In the genomic region with DNA sequence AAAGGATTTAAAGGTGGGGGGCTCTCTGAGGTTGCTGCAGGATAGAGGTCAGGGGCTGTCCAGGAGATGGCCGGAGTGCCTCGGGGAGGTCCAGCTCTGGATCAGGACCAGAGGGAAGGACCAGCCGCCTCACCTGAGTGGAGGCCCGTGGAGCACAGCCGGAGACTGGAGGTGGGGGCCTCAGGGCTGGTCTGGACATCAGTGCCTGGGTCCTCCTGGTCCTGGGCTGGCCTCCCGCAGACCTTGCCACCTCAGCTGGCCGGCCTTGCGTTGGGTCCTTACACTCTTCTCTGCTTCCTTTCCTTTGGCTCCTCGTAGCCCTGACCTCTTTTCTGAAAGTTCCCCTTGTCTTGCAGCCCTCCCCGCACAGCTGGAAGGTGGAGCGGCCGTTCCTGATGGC, we compare ENCODE assay signal across 19 cellular contexts. TPM values are rescaled to one million over a fixed set of nuclear protein-coding genes. Genes with fewer than 3 reads are reported as not detected.
A peak's percentile ranks its signal among the peaks of the same experiment; 100 is the strongest.
DNase-seq lines count a peak whose midpoint lies in the region; ATAC-seq, FAIRE-seq and TF ChIP-seq lines count a peak whose summit lies in the region.
"Had no signal": no experiment of that assay in that cellular context is flagged by ENCODE, and none has a peak within 500 bp of the region (broad histone marks: within the 10 kb centered on the region; RNA-seq: fewer than 3 reads in every experiment).

No MANE protein-coding gene starts in this region.

- TF ChIP-seq POLR2A in GM12878 (IDR thresholded peaks at IDR 0.05; ENCODE audit: low read depth, low read length), result no peak

- CTCF ChIA-PET in GM12878 (lab: Yijun Ruan, JAX), result interaction anchor here (1.1 kb wide), 1 partner anchor 39 kb away, joined by 4 read pairs; no protein-coding TSS in a partner anchor

- peaks cover 43% of the 10 kb centered on the region for H3K79me2 ChIP-seq in GM12878 (ENCODE audit: control insufficient read depth, insufficient read depth, low read length)

- no peak overlapping the region for H2AFZ ChIP-seq in GM12878 (ENCODE audit: control insufficient read depth, low read depth, low read length)

- H3K27me3 Mint-ChIP-seq in HFFc6 (ENCODE audit: insufficient read depth), result peaks cover 2% of the 10 kb centered on the region
- no peaks in the 10 kb centered on the region for H3K27me3 Mint-ChIP-seq in stimulated activated memory B cell treated with anti-CD40 and anti-IgM and Interleukin-4, amounts not matched to agents 10 μg/mL and 1 μg/mL and 100 μg/mL, for 72 hours

- TF ChIP-seq EP300 in GM12878 (IDR thresholded peaks at IDR 0.05; ENCODE audit: borderline replicate concordance in 1 of 2, control insufficient read depth in 1 of 2, low read depth in 2 of 2, low read length in 2 of 2), result no peak

- H3K9me3 Mint-ChIP-seq in HFFc6, result no peaks in the 10 kb centered on the region
- H3K9me3 Mint-ChIP-seq in stimulated activated memory B cell treated with anti-CD40 and anti-IgM and Interleukin-4, amounts not matched to agents 10 μg/mL and 1 μg/mL and 100 μg/mL, for 72 hours, result no peaks in the 10 kb centered on the region
- H3K9me3 Mint-ChIP-seq: T-helper 1 cell treated with Interleukin-12 subunit alpha and Interleukin-12 subunit beta and Interleukin-4 antibody, amounts not matched to agents 30 μg/mL and 1 μg/mL, for 36 hours had no signal

- no peaks in the 10 kb centered on the region for H3K9me3 ChIP-seq in GM12878 (replicated peaks; ENCODE audit: control insufficient read depth, insufficient read depth, low read length)
- no peaks in the 10 kb centered on the region for H3K9me3 ChIP-seq in right cardiac atrium (ENCODE audit: control insufficient read depth, low read length)
- H3K9me3 ChIP-seq: lower lobe of right lung, Peyer's patch had no signal

- SMC1A ChIA-PET in GM12878 (lab: Charles Lee; ENCODE audit: uncharacterized antibody, unreplicated experiment), result no interaction called here

- peaks cover 44% of the 10 kb centered on the region for H3K4me1 Mint-ChIP-seq in HFFc6 (ENCODE audit: low read depth)
- peaks cover 64% of the 10 kb centered on the region for H3K4me1 Mint-ChIP-seq in stimulated activated memory B cell treated with anti-CD40 and anti-IgM and Interleukin-4, amounts not matched to agents 10 μg/mL and 1 μg/mL and 100 μg/mL, for 72 hours

- in situ Hi-C loops in GM12878 (cut with MboI), result no loop called here

- H3K4me1 ChIP-seq in GM12878 (ENCODE audit: control insufficient read depth, insufficient read depth, low read length) (peaks cover 27% of the 10 kb centered on the region), right cardiac atrium (ENCODE audit: control insufficient read depth, insufficient read depth, low read length) (peaks cover 23% of the 10 kb centered on the region)

- H3K27me3 ChIP-seq in GM12878 (replicated peaks in 1 of 2; ENCODE audit: control insufficient read depth in 2 of 2, insufficient read depth in 2 of 2, low read length in 1 of 2), result no peaks in the 10 kb centered on the region
- H3K27me3 ChIP-seq in right cardiac atrium (ENCODE audit: control insufficient read depth, insufficient read depth), result no peaks in the 10 kb centered on the region
- H3K27me3 ChIP-seq: Peyer's patch had no signal

- intact Hi-C loops in GM12878 (cut with micrococcal nuclease; ENCODE audit: unreplicated experiment), result no loop called here
- intact Hi-C loops in right cardiac atrium (cut with DNase I), result no loop called here

- peaks cover 13% of the 10 kb centered on the region for H3K36me3 Mint-ChIP-seq in HFFc6 (ENCODE audit: low read depth)
- peaks cover 26% of the 10 kb centered on the region for H3K36me3 Mint-ChIP-seq in stimulated activated memory B cell treated with anti-CD40 and anti-IgM and Interleukin-4, amounts not matched to agents 10 μg/mL and 1 μg/mL and 100 μg/mL, for 72 hours

- ATAC-seq in GM12878 (no peak), right cardiac atrium (no peak), GM21576 (IDR thresholded peaks at IDR 0.05; ENCODE audit: unreplicated experiment) (no peak)
- ATAC-seq in stimulated activated memory B cell treated with anti-CD40 and anti-IgM and Interleukin-4, amounts not matched to agents 10 μg/mL and 1 μg/mL and 100 μg/mL, for 72 hours, result no peak
- ATAC-seq: lower lobe of right lung had no signal

- no peak for TF ChIP-seq CTCF in HFFc6 (IDR thresholded peaks at IDR 0.05)
- no peak for TF ChIP-seq CTCF in GM12878 (IDR thresholded peaks at IDR 0.05 in 2 of 3, conservative IDR thresholded peaks at IDR 0.05 in 1 of 3; ENCODE audit: control insufficient read depth in 2 of 3, extremely low read depth in 1 of 3, insufficient read depth in 1 of 3, low read depth in 3 of 3, low read length in 3 of 3)

- H3K9ac ChIP-seq in GM12878 (ENCODE audit: control insufficient read depth, insufficient read depth, low read length), result no peak overlapping the region

- H3K4me3 ChIP-seq in GM12878 (no peak overlapping the region), right cardiac atrium (ENCODE audit: low read length) (no peak overlapping the region)
- H3K4me3 ChIP-seq: lower lobe of right lung, Peyer's patch had no signal

- no peaks in the 10 kb centered on the region; the same call in 1 of the 2 replicates for H4K20me1 ChIP-seq in GM12878 (ENCODE audit: control insufficient read depth, insufficient read depth)

- no peak for FAIRE-seq in GM12878 (lab: Jason Lieb, UNC)
- FAIRE-seq: bronchial epithelial cell, endothelial cell of umbilical vein had no signal

- TF ChIP-seq RAD21 in GM12878 (IDR thresholded peaks at IDR 0.05; ENCODE audit: insufficient read depth, low read depth, low read length), result no peak

- no peak overlapping the region for H3K4me3 Mint-ChIP-seq in HFFc6
- no peak overlapping the region for H3K4me3 Mint-ChIP-seq in stimulated activated memory B cell treated with anti-CD40 and anti-IgM and Interleukin-4, amounts not matched to agents 10 μg/mL and 1 μg/mL and 100 μg/mL, for 72 hours
- H3K4me3 Mint-ChIP-seq: T-helper 1 cell treated with Interleukin-12 subunit alpha and Interleukin-12 subunit beta and Interleukin-4 antibody, amounts not matched to agents 30 μg/mL and 1 μg/mL, for 36 hours had no signal

- peak overlapping the region; percentile 98 for H3K27ac Mint-ChIP-seq in HFFc6
- H3K27ac Mint-ChIP-seq in stimulated activated memory B cell treated with anti-CD40 and anti-IgM and Interleukin-4, amounts not matched to agents 10 μg/mL and 1 μg/mL and 100 μg/mL, for 72 hours, result peak overlapping the region; percentile 46
- H3K27ac Mint-ChIP-seq: T-helper 1 cell treated with Interleukin-12 subunit alpha and Interleukin-12 subunit beta and Interleukin-4 antibody, amounts not matched to agents 30 μg/mL and 1 μg/mL, for 36 hours had no signal

- H3K36me3 ChIP-seq in GM12878 (ENCODE audit: control insufficient read depth in 2 of 2, insufficient read depth in 2 of 2, low read length in 1 of 2), result peaks cover 4 to 11% of the 10 kb centered on the region in 2 experiments; a peak in 3 of 4 replicates

- WGBS in GM12878 (ENCODE audit: insufficient coverage, insufficient replicate concordance, low lambda C conversion rate, missing lambda C conversion rate), result 100% methylated on average over 12 of the region's 12 CpGs
- WGBS in right cardiac atrium, result 90% methylated on average over 12 of the region's 12 CpGs

- RAD21 ChIA-PET in GM12878 (lab: Charles Lee; ENCODE audit: unreplicated experiment), result no interaction called here

- TSS peak; percentile 32 for BruUV-seq in GM12878 (replicated peaks; lab: Mats Ljungman, UMichigan)

- POLR2A ChIA-PET in GM12878 (lab: Charles Lee), result interaction anchor here (0.6 kb wide), 1 partner anchor 365 kb away, joined by 4 read pairs; no protein-coding TSS in a partner anchor

- H3K27ac ChIP-seq in GM12878 (ENCODE audit: control insufficient read depth, insufficient read depth), result no peak overlapping the region
- peak overlapping the region; percentile 21 for H3K27ac ChIP-seq in right cardiac atrium (ENCODE audit: low read length)
- H3K27ac ChIP-seq: lower lobe of right lung had no signal

- no peak for DNase-seq in HFFc6
- no peak for DNase-seq in GM12878 (ENCODE audit: low read depth, low spot score)
- peak in 1 of 3 donors; percentile 23 for DNase-seq in right cardiac atrium
- no peak for DNase-seq in retina
- DNase-seq in iPS-NIHi11 (ENCODE audit: low spot score), result no peak
- DNase-seq in DMS79 treated with DMSO at 0.1 percent for 48 hours (lab: John Stamatoyannopoulos, UW), result no peak
- DNase-seq: activated CD4-positive, alpha-beta T cell treated with anti-CD3 and anti-CD28 coated beads for 4 hours; AML-193; DMS53; hypothalamus; NCI-H187; NCI-H524 treated with DMSO at 0.1 percent for 48 hours; Peyer's patch had no signal

- H3K4me2 ChIP-seq in GM12878 (ENCODE audit: control insufficient read depth, insufficient read depth), result no peak overlapping the region

RNA-seq across cellular contexts. Expression of gene SUN1, which starts 2.0 kb away (rescaled TPM):
- 10 to 100 TPM; 51.0 to 69.8 (median 61.2) TPM for total RNA-seq in HFFc6 (2021; fragmentation: NEBNext Ultra II Directional; extraction: Animal tissue kit (Norgen Biotek cat#: 25700))
- 717 and 806 TPM in 2 replicates for total RNA-seq in GM12878 (2013; cell fraction: nucleolus; rRNA removed)
- total RNA-seq in GM12878 (2014; rRNA removed) (65.2 and 70.7 TPM in 2 replicates), GM12878 (2014; rRNA removed; fragmentation: Illumina TruSeq; extraction: Trizol) (33.0 and 33.5 TPM in 2 replicates), GM12878 (2021) (69.3 and 75.8 TPM in 2 replicates), right cardiac atrium (100 to 1,000 TPM; 139 to 163 (median 147) TPM)
- polyA plus RNA-seq in GM12878 (2011; ENCODE audit: low read depth), result 38.0 TPM
- polyA plus RNA-seq in GM12878 (2011; rRNA removed) (71.4 and 107 TPM in 2 replicates), GM12878 (2014; fragmentation: Illumina TruSeq; extraction: Trizol) (35.2 and 43.4 TPM in 2 replicates), GM12878 (2014; fragmentation: Nextera tagmentation; extraction: Ambion mirVana) (10 to 100 TPM; 27.8 to 28.1 TPM), GM12878 (2014; rRNA removed) (89.9 and 106 TPM in 2 replicates), GM12878 (2016; fragmentation: Nextera tagmentation; extraction: Ambion mirVana) (10 to 100 TPM; 64.7 to 66.8 TPM), right cardiac atrium (86.9 TPM)
- 116 and 211 TPM in 2 replicates for polyA plus RNA-seq in GM12878 (2011; cell fraction: cytosol; rRNA removed)
- polyA plus RNA-seq in GM12878 (2011; cell fraction: nucleus; rRNA removed), result 517 and 533 TPM in 2 replicates
- polyA plus RNA-seq in GM12878 (2012), result 77.9 and 87.3 TPM in 2 replicates
- 73.1 and 122 TPM in 2 replicates for polyA minus RNA-seq in GM12878 (2011; rRNA and poly(A)+ RNA removed)
- polyA minus RNA-seq in GM12878 (2011; cell fraction: cytosol; rRNA and poly(A)+ RNA removed), result 18.4 and 29.0 TPM in 2 replicates
- 180 and 264 TPM in 2 replicates for polyA minus RNA-seq in GM12878 (2011; cell fraction: nucleus; rRNA and poly(A)+ RNA removed)

RNA-seq across cellular contexts. Expression of gene GET4, which starts 42.1 kb away (rescaled TPM):
- total RNA-seq in HFFc6 (2021; fragmentation: NEBNext Ultra II Directional; extraction: Animal tissue kit (Norgen Biotek cat#: 25700)), result 10 to 100 TPM; 21.3 to 26.3 (median 25.5) TPM
- total RNA-seq in GM12878 (2013; cell fraction: nucleolus; rRNA removed), result 17.2 and 17.8 TPM in 2 replicates
- 42.9 and 53.6 TPM in 2 replicates for total RNA-seq in GM12878 (2014; rRNA removed)
- total RNA-seq in GM12878 (2014; rRNA removed; fragmentation: Illumina TruSeq; extraction: Trizol), result 12.0 and 16.1 TPM in 2 replicates
- 40.7 and 42.1 TPM in 2 replicates for total RNA-seq in GM12878 (2021)
- polyA plus RNA-seq in GM12878 (2011; ENCODE audit: low read depth), result 18.4 TPM
- 17.6 and 25.9 TPM in 2 replicates for polyA plus RNA-seq in GM12878 (2011; rRNA removed)
- polyA plus RNA-seq in GM12878 (2011; cell fraction: cytosol; rRNA removed), result 37.7 and 58.5 TPM in 2 replicates
- polyA plus RNA-seq in GM12878 (2011; cell fraction: nucleus; rRNA removed), result 78.1 and 98.0 TPM in 2 replicates
- 31.9 and 33.0 TPM in 2 replicates for polyA plus RNA-seq in GM12878 (2012)
- polyA plus RNA-seq in GM12878 (2014; fragmentation: Illumina TruSeq; extraction: Trizol), result 4.4 and 14.0 TPM in 2 replicates
- polyA plus RNA-seq in GM12878 (2014; fragmentation: Nextera tagmentation; extraction: Ambion mirVana), result 1 to 10 TPM in 1 of 2 experiments, under 1 TPM in 1; 0.66 to 2.3 TPM
- 69.0 and 76.0 TPM in 2 replicates for polyA plus RNA-seq in GM12878 (2014; rRNA removed)
- polyA plus RNA-seq in GM12878 (2016; fragmentation: Nextera tagmentation; extraction: Ambion mirVana), result 10 to 100 TPM; 68.9 to 73.8 TPM
- 4.9 and 14.2 TPM in 2 replicates for polyA minus RNA-seq in GM12878 (2011; rRNA and poly(A)+ RNA removed)
- polyA minus RNA-seq in GM12878 (2011; cell fraction: cytosol; rRNA and poly(A)+ RNA removed), result 4.7 and 9.1 TPM in 2 replicates
- polyA minus RNA-seq in GM12878 (2011; cell fraction: nucleus; rRNA and poly(A)+ RNA removed), result 9.3 and 12.3 TPM in 2 replicates
- total RNA-seq in right cardiac atrium, result 10 to 100 TPM; 20.1 to 23.6 (median 22.2) TPM
- 22.2 TPM for polyA plus RNA-seq in right cardiac atrium
